Comparison of ENCODE assay signal across 26 cellular contexts in genomic region chr11:21414928-21415327, GRCh38.
"Had no signal": no experiment of that assay in that cellular context is flagged by ENCODE, and none has a peak within 500 bp of the region (broad histone marks: within the 10 kb centered on the region; RNA-seq: fewer than 3 reads in every experiment).

No MANE protein-coding gene starts in this region.

- DNase-seq: dorsolateral prefrontal cortex; effector CD4-positive, alpha-beta T cell; foreskin fibroblast; gastrocnemius medialis; heart left ventricle; hippocampal formation; left cardiac atrium; left lung; mesenchymal stem cell; mucosa of descending colon; naive B cell; stimulated activated CD4-positive, alpha-beta T cell treated with anti-CD3 and anti-CD28 coated beads, Interleukin-12 subunit alpha, Interleukin-12 subunit beta, amount 100 ng/mL, for 4 hours; stimulated activated CD4-positive, alpha-beta T cell treated with anti-CD3 and anti-CD28 coated beads, Interleukin-1b, Interleukin-23, amount 100 ng/mL, for 48 hours; stimulated activated CD4-positive, alpha-beta T cell treated with anti-CD3 and anti-CD28 coated beads, Interleukin-4, amount 100 ng/mL, for 1 hour; stimulated activated naive CD4-positive, alpha-beta T cell treated with Interleukin-2 at 50 U/mL for 16 hours; stomach; thyroid gland had no signal

- H3K4me3 ChIP-seq: dorsolateral prefrontal cortex, gastrocnemius medialis, heart left ventricle, left lung, mucosa of descending colon, neural progenitor cell, smooth muscle cell, stomach, thyroid gland had no signal

- ATAC-seq: gastrocnemius medialis; heart left ventricle; left cardiac atrium; left lung; mucosa of descending colon; natural killer cell treated with Interleukin-12 subunit alpha and Interleukin-12 subunit beta and Interleukin-15 and Interleukin-18, amount 100 ng/mL, for 72 hours; sciatic nerve; stimulated activated effector memory CD8-positive, alpha-beta T cell treated with anti-CD3 and anti-CD28 coated beads, Interleukin-12 subunit alpha, Interleukin-12 subunit beta, amount 100 ng/mL, for 72 hours had no signal

- H3K36me3 ChIP-seq: gastrocnemius medialis, heart left ventricle, left lung, neural progenitor cell, stomach, thyroid gland had no signal

- H3K9me3 Mint-ChIP-seq: mesothelial cell of epicardium; natural killer cell treated with Interleukin-12 subunit alpha and Interleukin-12 subunit beta and Interleukin-15 and Interleukin-18, amount 100 ng/mL, for 72 hours; neural progenitor cell; type B pancreatic cell had no signal

- H3K9ac ChIP-seq: neural progenitor cell, parathyroid adenoma had no signal

- H3K27me3 ChIP-seq: dorsolateral prefrontal cortex, gastrocnemius medialis, heart left ventricle, left lung, neural progenitor cell, stomach, thyroid gland had no signal

- H2AFZ ChIP-seq: neural progenitor cell, parathyroid adenoma had no signal

- H3K79me2 ChIP-seq: parathyroid adenoma had no signal

- H3K36me3 Mint-ChIP-seq: mesothelial cell of epicardium; naive B cell; neural progenitor cell; stimulated activated effector memory CD8-positive, alpha-beta T cell treated with anti-CD3 and anti-CD28 coated beads, Interleukin-12 subunit alpha, Interleukin-12 subunit beta, amount 100 ng/mL, for 72 hours; type B pancreatic cell had no signal

- H3K9me3 ChIP-seq: gastrocnemius medialis, heart left ventricle, left lung, stomach, thyroid gland had no signal

- H3K4me3 Mint-ChIP-seq: mesothelial cell of epicardium; naive B cell; natural killer cell treated with Interleukin-12 subunit alpha and Interleukin-12 subunit beta and Interleukin-15 and Interleukin-18, amount 100 ng/mL, for 72 hours; neural progenitor cell; stimulated activated effector memory CD8-positive, alpha-beta T cell treated with anti-CD3 and anti-CD28 coated beads, Interleukin-12 subunit alpha, Interleukin-12 subunit beta, amount 100 ng/mL, for 72 hours; type B pancreatic cell had no signal

- H3K4me2 ChIP-seq: neural progenitor cell, smooth muscle cell had no signal

- H3K4me1 ChIP-seq: gastrocnemius medialis, heart left ventricle, left lung, parathyroid adenoma, stomach, thyroid gland had no signal

- H3K4me1 Mint-ChIP-seq: mesothelial cell of epicardium; naive B cell; neural progenitor cell; stimulated activated effector memory CD8-positive, alpha-beta T cell treated with anti-CD3 and anti-CD28 coated beads, Interleukin-12 subunit alpha, Interleukin-12 subunit beta, amount 100 ng/mL, for 72 hours had no signal

- H3K27ac Mint-ChIP-seq: mesothelial cell of epicardium; naive B cell; natural killer cell treated with Interleukin-12 subunit alpha and Interleukin-12 subunit beta and Interleukin-15 and Interleukin-18, amount 100 ng/mL, for 72 hours; neural progenitor cell; progenitor cell of endocrine pancreas; stimulated activated effector memory CD8-positive, alpha-beta T cell treated with anti-CD3 and anti-CD28 coated beads, Interleukin-12 subunit alpha, Interleukin-12 subunit beta, amount 100 ng/mL, for 72 hours; type B pancreatic cell had no signal

- H3K27ac ChIP-seq: dorsolateral prefrontal cortex, gastrocnemius medialis, heart left ventricle, left lung, neural progenitor cell, parathyroid adenoma, stomach, thyroid gland had no signal

- H3K27me3 Mint-ChIP-seq: naive B cell; natural killer cell treated with Interleukin-12 subunit alpha and Interleukin-12 subunit beta and Interleukin-15 and Interleukin-18, amount 100 ng/mL, for 72 hours; progenitor cell of endocrine pancreas; type B pancreatic cell had no signal
